In the genomic region with DNA sequence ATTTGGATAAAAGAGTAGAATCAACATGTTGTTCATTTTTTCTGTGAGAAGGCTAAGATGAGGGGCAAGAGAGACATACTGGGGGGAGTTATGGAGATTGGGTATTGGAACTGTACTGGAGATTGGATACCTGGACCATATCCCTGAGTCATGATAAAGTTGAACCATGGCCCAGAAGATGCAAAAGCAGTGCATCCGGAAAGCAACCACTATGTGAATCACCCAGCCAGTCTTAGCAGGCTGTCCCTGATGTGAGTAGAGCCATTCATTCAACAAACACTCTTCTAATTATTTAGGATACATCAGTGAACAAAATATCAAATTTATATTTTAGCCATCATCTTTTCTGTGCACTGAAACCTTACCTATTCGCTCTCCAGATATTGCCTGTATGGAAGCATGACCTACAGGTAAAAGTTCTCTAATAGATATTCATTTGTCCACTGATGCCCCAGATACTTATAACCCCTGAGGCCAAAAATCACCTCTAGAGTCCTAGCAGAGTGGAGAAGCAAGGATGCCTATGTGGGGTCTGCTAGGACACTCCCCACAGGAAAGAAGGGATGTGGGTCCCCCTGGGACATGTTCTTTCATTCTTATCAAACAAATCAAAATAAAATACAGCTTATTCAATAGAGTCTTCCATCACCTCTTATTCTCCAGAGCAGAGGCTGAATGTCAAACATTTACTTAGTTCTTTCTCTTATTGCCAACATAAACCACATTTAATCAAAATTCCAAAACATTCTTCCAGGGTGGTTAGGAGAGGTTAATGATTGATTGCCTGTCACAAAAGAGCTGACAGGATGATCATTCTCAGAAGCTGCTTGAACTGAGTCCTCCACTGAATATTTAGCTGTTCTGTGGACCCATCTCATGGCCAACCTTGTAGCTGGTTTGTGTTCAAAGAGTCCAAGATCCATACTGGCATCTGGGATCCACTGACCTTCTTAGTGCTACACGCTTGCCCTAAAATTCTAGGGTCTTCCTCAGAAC, we compare ENCODE assay signal across 17 cellular contexts. TPM values are rescaled to one million over a fixed set of nuclear protein-coding genes. Genes with fewer than 3 reads are reported as not detected.
"Had no signal": no experiment of that assay in that cellular context is flagged by ENCODE, and none has a peak within 500 bp of the region (broad histone marks: within the 10 kb centered on the region; RNA-seq: fewer than 3 reads in every experiment).

No MANE protein-coding gene starts in this region.

- H3K27me3 ChIP-seq: neutrophil, right atrium auricular region, transverse colon, vagina had no signal

- H3K4me3 ChIP-seq: lung, right atrium auricular region, skin epidermis, transverse colon, vagina had no signal

- ATAC-seq: activated CD4-positive, CD25-positive, alpha-beta regulatory T cell treated with anti-CD3 and anti-CD28 coated beads, Interleukin-2, amount 50 U/mL, for 24 hours; T-cell had no signal

- H3K27ac ChIP-seq: neutrophil, right atrium auricular region, skin epidermis, transverse colon, vagina had no signal

- H3K36me3 ChIP-seq: neutrophil, right atrium auricular region, transverse colon, vagina had no signal

- H3K9me3 ChIP-seq: neutrophil, vagina had no signal

- DNase-seq: activated naive CD4-positive, alpha-beta T cell treated with Interleukin-2 at 50 U/mL for 16 hours; aorta; hypothalamus; posterior cingulate gyrus; stimulated activated CD4-positive, alpha-beta T cell treated with anti-CD3 and anti-CD28 coated beads, Interleukin-4, amount 100 ng/mL, for 24 hours; stimulated activated naive CD4-positive, alpha-beta T cell treated with Interleukin-2 at 50 U/mL for 16 hours; substantia nigra; T-cell; T-helper 9 cell; transverse colon had no signal

- H3K4me1 ChIP-seq: right atrium auricular region, vagina had no signal

RNA-seq across cellular contexts. Expression of gene PKHD1, which starts 37.0 kb away (rescaled TPM):
- total RNA-seq: activated CD8-positive, alpha-beta memory T cell treated with anti-CD3 and anti-CD28 coated beads for 36 hours; right atrium auricular region had no signal
